In the genomic region with DNA sequence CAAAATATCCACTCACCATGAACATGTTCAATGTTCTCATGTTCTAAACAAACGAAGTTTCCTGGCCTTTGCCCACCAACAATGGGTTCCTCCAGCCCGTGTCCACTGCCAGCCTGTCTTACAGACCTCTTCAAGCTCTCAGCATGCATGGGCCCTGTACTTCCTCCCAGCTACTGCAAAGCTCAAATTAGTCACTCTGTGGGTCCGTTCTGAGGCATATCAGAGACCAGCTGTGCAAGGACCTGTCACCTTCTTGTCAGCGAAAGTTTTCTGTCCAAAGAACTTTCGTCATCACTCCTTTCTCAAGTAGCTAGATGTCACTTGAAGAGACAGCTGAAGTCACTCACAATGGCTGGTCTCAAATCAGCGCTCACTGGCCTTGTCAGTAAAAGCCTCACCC, we compare ENCODE assay signal across 18 cellular contexts.
"Had no signal": no experiment of that assay in that cellular context is flagged by ENCODE, and none has a peak within 500 bp of the region (broad histone marks: within the 10 kb centered on the region; RNA-seq: fewer than 3 reads in every experiment).

No MANE protein-coding gene starts in this region.

- DNase-seq: colonic mucosa; cortex of kidney; effector CD8-positive, alpha-beta T cell; effector memory CD8-positive, alpha-beta T cell; endodermal cell; foreskin keratinocyte; glutamatergic neuron; head of caudate nucleus; heart right ventricle; hippocampal formation; left cardiac atrium; left lung; left ventricle myocardium superior; lower lobe of right lung; mesenchymal stem cell; mucosa of descending colon had no signal

- H3K27me3 ChIP-seq: colonic mucosa, esophagus muscularis mucosa, left lung had no signal

- H3K9me3 ChIP-seq: colonic mucosa, esophagus muscularis mucosa, gastroesophageal sphincter, left lung, lower lobe of right lung, mucosa of descending colon had no signal

- H3K36me3 ChIP-seq: colonic mucosa, esophagus muscularis mucosa, gastroesophageal sphincter, heart right ventricle, left lung, lower lobe of right lung had no signal

- H3K27ac ChIP-seq: colonic mucosa, esophagus muscularis mucosa, foreskin keratinocyte, gastroesophageal sphincter, heart right ventricle, left lung, lower lobe of right lung had no signal

- H3K4me1 ChIP-seq: colonic mucosa, esophagus muscularis mucosa, foreskin keratinocyte, gastroesophageal sphincter, heart right ventricle, left lung, lower lobe of right lung had no signal

- ATAC-seq: effector memory CD8-positive, alpha-beta T cell; foreskin keratinocyte; gastroesophageal sphincter; left cardiac atrium; left lung; left ventricle myocardium superior; lower lobe of right lung; mucosa of descending colon had no signal

- H3K4me3 ChIP-seq: colonic mucosa, esophagus muscularis mucosa, gastroesophageal sphincter, heart right ventricle, left lung, lower lobe of right lung, mucosa of descending colon had no signal
